Comparison of ENCODE assay signal across 1 cellular context in the genomic region with DNA sequence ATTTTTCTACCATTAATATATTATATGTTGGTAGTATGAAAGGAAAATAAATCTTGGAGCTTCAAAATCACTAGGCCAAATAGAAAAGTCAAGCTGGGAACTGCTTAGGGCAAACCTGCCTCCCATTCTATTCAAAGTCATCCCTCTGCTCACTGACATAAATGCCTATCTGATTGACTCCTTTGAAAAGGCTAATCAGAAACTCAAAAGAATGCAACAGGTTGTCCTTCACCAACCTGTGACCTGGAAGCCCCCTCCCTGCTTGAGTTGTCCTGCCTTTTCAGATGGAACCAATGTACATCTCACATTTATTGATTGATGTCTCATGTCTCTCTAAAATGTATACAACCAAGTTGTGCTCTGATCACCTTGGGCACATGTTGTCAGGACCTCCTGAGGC.
TF ChIP-seq lines count a peak whose summit lies in the region.

No MANE protein-coding gene starts in this region.

TF ChIP-seq in GM23338, 12 proteins besides CTCF, POLR2A, EP300 and RAD21 (continued from another document):
- no peak for TF ChIP-seq ETS1 (IDR thresholded peaks at IDR 0.05)
TF ChIP-seq in GM23338: peak in this region for 0.
